In genomic region chr17:38352245-38353083, GRCh38 we compare ENCODE assay signal across 8 cellular contexts. TPM values are rescaled to one million over a fixed set of nuclear protein-coding genes. Genes with fewer than 3 reads are reported as not detected.
DNase-seq lines count a peak whose midpoint lies in the region; ATAC-seq and TF ChIP-seq lines count a peak whose summit lies in the region.

No MANE protein-coding gene starts in this region.

- intact Hi-C loops in left ventricle myocardium inferior (cut with micrococcal nuclease): no loop called here
- intact Hi-C loops in posterior cingulate gyrus (cut with DNase I): loop anchor here (5.0 kb wide), 1 partner anchor 320 kb away; the partner anchor contains the start of gene EPOP

- H3K4me3 ChIP-seq in BE2C (ENCODE audit: low read depth, low read length) (peak overlapping the region; percentile 79), left ventricle myocardium inferior (peak overlapping the region; percentile 92)

- DNase-seq in BE2C (peak; percentile 50), MV-4-11 (lab: John Stamatoyannopoulos, UW) (peak; percentile 2), left ventricle myocardium inferior (peak; percentile 26), posterior cingulate gyrus (peak in 6 of 10 donors; percentile 16 to 89 (median 36)), AG08395 (ENCODE audit: low spot score) (no peak)
- peak; percentile 26 for DNase-seq in activated naive CD4-positive, alpha-beta T cell treated with anti-CD3 and anti-CD28 coated beads, Interleukin-2, amount 50 U/mL, for 16 hours

- H3K27ac ChIP-seq in left ventricle myocardium inferior (replicated peaks): peak overlapping the region; percentile 88

- no peaks in the 10 kb centered on the region for H3K36me3 ChIP-seq in BE2C
- no peaks in the 10 kb centered on the region for H3K36me3 ChIP-seq in left ventricle myocardium inferior

- ATAC-seq in GM19372 (IDR thresholded peaks at IDR 0.05; ENCODE audit: low read depth, unreplicated experiment) (peak; percentile 18), HG03095 (IDR thresholded peaks at IDR 0.05; ENCODE audit: unreplicated experiment) (no peak)

- TF ChIP-seq CTCF in BE2C (IDR thresholded peaks at IDR 0.05; ENCODE audit: low read depth, low read length) (no peak), left ventricle myocardium inferior (IDR thresholded peaks at IDR 0.05; ENCODE audit: borderline replicate concordance) (no peak)

- no peaks in the 10 kb centered on the region; the same call in 1 of the 2 replicates for H3K4me1 ChIP-seq in BE2C
- H3K4me1 ChIP-seq in left ventricle myocardium inferior: peaks cover 61% of the 10 kb centered on the region

- no peaks in the 10 kb centered on the region for H3K9me3 ChIP-seq in BE2C
- no peaks in the 10 kb centered on the region for H3K9me3 ChIP-seq in left ventricle myocardium inferior (replicated peaks)

- H3K27me3 ChIP-seq in BE2C (no peaks in the 10 kb centered on the region), left ventricle myocardium inferior (ENCODE audit: low read depth) (no peaks in the 10 kb centered on the region)

RNA-seq across cellular contexts. Expression of gene SOCS7, which starts 0.8 kb away (rescaled TPM):
- polyA plus RNA-seq in BE2C (2012; ENCODE audit: insufficient read depth, insufficient read length, low read depth): 18.0 TPM
- 13.2 TPM for total RNA-seq in left ventricle myocardium inferior

RNA-seq across cellular contexts. Expression of gene GPR179, which starts 8.7 kb away (rescaled TPM):
- 0.51 TPM for polyA plus RNA-seq in BE2C (2012; ENCODE audit: insufficient read depth, insufficient read length, low read depth)
- 0.05 TPM for total RNA-seq in left ventricle myocardium inferior

RNA-seq across cellular contexts. Expression of gene MRPL45, which starts 55.5 kb away (rescaled TPM):
- polyA plus RNA-seq in BE2C (2012; ENCODE audit: insufficient read depth, insufficient read length, low read depth): 32.5 TPM
- 39.5 TPM for total RNA-seq in left ventricle myocardium inferior
